16 cellular contexts compared by ENCODE assay signal in genomic region chr6:149111556-149112115, GRCh38.
DNase-seq lines count a peak whose midpoint lies in the region; ATAC-seq lines count a peak whose summit lies in the region.
"Had no signal": no experiment of that assay in that cellular context is flagged by ENCODE, and none has a peak within 500 bp of the region (broad histone marks: within the 10 kb centered on the region; RNA-seq: fewer than 3 reads in every experiment).

No MANE protein-coding gene starts in this region.

- peaks cover 0 to 2% of the 10 kb centered on the region in 2 donors for H3K27me3 Mint-ChIP-seq in CD8-positive, alpha-beta memory T cell
- H3K27me3 Mint-ChIP-seq in activated T-helper 2 cell treated with anti-CD3 and anti-CD28 coated beads, Interferon-gamma antibody, Interleukin-2, Interleukin-4, amounts not matched to agents 10 μg/mL and 5 μg/mL and 100 μg/mL, durations not matched to agents 14 hours and 24 hours and 36 hours (ENCODE audit: low read depth), result no peaks in the 10 kb centered on the region

- H3K36me3 Mint-ChIP-seq in CD8-positive, alpha-beta memory T cell, result peaks cover 0 to 3% (median 0%) of the 10 kb centered on the region in 3 donors
- H3K36me3 Mint-ChIP-seq in activated T-helper 2 cell treated with anti-CD3 and anti-CD28 coated beads, Interferon-gamma antibody, Interleukin-2, Interleukin-4, amounts not matched to agents 10 μg/mL and 5 μg/mL and 100 μg/mL, durations not matched to agents 14 hours and 24 hours and 36 hours (ENCODE audit: low read depth), result peaks cover 33% of the 10 kb centered on the region

- peak overlapping the region in 4 of 7 donors; percentile 3 to 38 (median 8) for H3K4me3 Mint-ChIP-seq in CD8-positive, alpha-beta memory T cell
- H3K4me3 Mint-ChIP-seq in activated T-helper 2 cell treated with anti-CD3 and anti-CD28 coated beads, Interferon-gamma antibody, Interleukin-2, Interleukin-4, amounts not matched to agents 10 μg/mL and 5 μg/mL and 100 μg/mL, durations not matched to agents 14 hours and 24 hours and 36 hours (ENCODE audit: low read depth), result no peak overlapping the region
- H3K4me3 Mint-ChIP-seq: GM23338 had no signal

- H3K4me3 ChIP-seq in CD8-positive, alpha-beta memory T cell (ENCODE audit: low read length), result no peak overlapping the region
- H3K4me3 ChIP-seq: GM23338, heart right ventricle, right lobe of liver had no signal

- intact Hi-C loops in activated T-helper 2 cell treated with anti-CD3 and anti-CD28 coated beads, Interferon-gamma antibody, Interleukin-2, Interleukin-4, amounts not matched to agents 10 μg/mL and 5 μg/mL and 100 μg/mL, durations not matched to agents 14 hours and 24 hours and 36 hours (cut with micrococcal nuclease), result loop anchor here (2.0 kb wide), 2 partner anchors 15 to 17 kb away; no protein-coding TSS in a partner anchor

- H3K27me3 ChIP-seq in CD8-positive, alpha-beta memory T cell (ENCODE audit: insufficient read depth, low read length, poor library complexity, severe bottlenecking), result no peaks in the 10 kb centered on the region
- H3K27me3 ChIP-seq: right lobe of liver had no signal

- H3K9me3 Mint-ChIP-seq in CD8-positive, alpha-beta memory T cell, result no peaks in the 10 kb centered on the region
- H3K9me3 Mint-ChIP-seq in activated T-helper 2 cell treated with anti-CD3 and anti-CD28 coated beads, Interferon-gamma antibody, Interleukin-2, Interleukin-4, amounts not matched to agents 10 μg/mL and 5 μg/mL and 100 μg/mL, durations not matched to agents 14 hours and 24 hours and 36 hours, result peaks cover 8% of the 10 kb centered on the region

- POLR2A ChIA-PET in CD8-positive, alpha-beta memory T cell (lab: Charles Lee), result no interaction called here

- H3K27ac Mint-ChIP-seq in CD8-positive, alpha-beta memory T cell, result peak overlapping the region in 2 of 8 donors; percentile 20 to 31
- H3K27ac Mint-ChIP-seq in activated T-helper 2 cell treated with anti-CD3 and anti-CD28 coated beads, Interferon-gamma antibody, Interleukin-2, Interleukin-4, amounts not matched to agents 10 μg/mL and 5 μg/mL and 100 μg/mL, durations not matched to agents 14 hours and 24 hours and 36 hours, result no peak overlapping the region
- H3K27ac Mint-ChIP-seq: GM23338 had no signal

- CTCF ChIA-PET in CD8-positive, alpha-beta memory T cell (lab: Charles Lee), result interaction anchor here (0.9 kb wide), 1 partner anchor 36 kb away, joined by 3 read pairs; no protein-coding TSS in a partner anchor

- no peak for DNase-seq in CD8-positive, alpha-beta memory T cell
- DNase-seq in OCI-M1 (lab: John Stamatoyannopoulos, UW) (peak; percentile 54), NCI-H1930 (lab: John Stamatoyannopoulos, UW) (no peak), NCI-H2107 treated with DMSO at 0.1 percent for 48 hours (lab: John Stamatoyannopoulos, UW; ENCODE audit: unreplicated experiment) (no peak)
- no peak for DNase-seq in activated T-helper 2 cell treated with anti-CD3 and anti-CD28 coated beads, Interferon-gamma antibody, Interleukin-2, Interleukin-4, amounts not matched to agents 10 μg/mL and 5 μg/mL and 100 μg/mL, durations not matched to agents 14 hours and 24 hours and 36 hours (ENCODE audit: low spot score)
- no peak for DNase-seq in stimulated activated CD4-positive, alpha-beta T cell treated with anti-CD3 and anti-CD28 coated beads, Interleukin-4, amount 100 ng/mL, for 24 hours
- DNase-seq: erythroblast, heart right ventricle, left colon, NCI-H1417, NCI-H510A, right lobe of liver had no signal

- ATAC-seq in GM19035 (IDR thresholded peaks at IDR 0.05; ENCODE audit: unreplicated experiment), result peak; percentile 44
- ATAC-seq in HG03066 (IDR thresholded peaks at IDR 0.05; ENCODE audit: low read depth, unreplicated experiment), result peak; percentile 46
- ATAC-seq: GM23338, heart right ventricle, left colon had no signal

- H3K4me1 ChIP-seq in CD8-positive, alpha-beta memory T cell (ENCODE audit: insufficient read depth, low read length), result peaks cover 5% of the 10 kb centered on the region
- H3K4me1 ChIP-seq: right lobe of liver had no signal

- H3K4me1 Mint-ChIP-seq in CD8-positive, alpha-beta memory T cell, result peaks cover 18 to 55% (median 37%) of the 10 kb centered on the region in 3 donors
- peaks cover 55% of the 10 kb centered on the region for H3K4me1 Mint-ChIP-seq in activated T-helper 2 cell treated with anti-CD3 and anti-CD28 coated beads, Interferon-gamma antibody, Interleukin-2, Interleukin-4, amounts not matched to agents 10 μg/mL and 5 μg/mL and 100 μg/mL, durations not matched to agents 14 hours and 24 hours and 36 hours (ENCODE audit: low read depth)
- H3K4me1 Mint-ChIP-seq: GM23338 had no signal

- H3K9me3 ChIP-seq in CD8-positive, alpha-beta memory T cell (ENCODE audit: low read length), result no peaks in the 10 kb centered on the region
- H3K9me3 ChIP-seq: right lobe of liver had no signal

- no peaks in the 10 kb centered on the region for H3K36me3 ChIP-seq in CD8-positive, alpha-beta memory T cell (ENCODE audit: insufficient read depth, low read length)
- H3K36me3 ChIP-seq: heart right ventricle, right lobe of liver had no signal

- no peak overlapping the region for H3K27ac ChIP-seq in CD8-positive, alpha-beta memory T cell (ENCODE audit: low read depth, low read length)
- H3K27ac ChIP-seq: right lobe of liver, VCaP had no signal
